Comparison of ENCODE assay signal across 9 cellular contexts in the genomic region with DNA sequence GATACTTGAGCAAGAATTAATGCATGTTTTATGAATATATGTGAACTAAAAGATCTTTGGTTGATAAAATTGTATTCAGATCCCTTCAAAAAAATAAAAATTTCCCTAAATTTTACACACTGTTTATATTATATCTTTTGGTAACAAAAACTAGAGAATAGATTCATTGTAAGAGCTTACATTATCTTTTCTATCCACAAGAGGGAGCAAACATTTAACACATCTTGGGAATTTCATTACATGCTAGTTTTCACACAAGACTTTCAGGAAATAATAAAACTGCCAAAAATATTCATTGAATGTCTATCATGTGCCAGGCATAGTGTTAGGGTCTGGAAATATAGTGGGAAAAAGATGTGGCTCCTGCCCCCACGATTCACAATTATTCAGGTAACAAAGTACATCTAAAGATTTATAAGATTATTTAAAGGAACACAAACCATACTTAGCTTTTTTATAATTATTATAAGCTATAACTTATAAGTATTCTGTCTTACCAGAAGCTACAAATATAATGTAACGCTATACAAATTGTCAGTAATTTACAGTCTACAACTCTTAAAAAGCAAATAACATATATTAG. TPM values are rescaled to one million over a fixed set of nuclear protein-coding genes. Genes with fewer than 3 reads are reported as not detected.
DNase-seq lines count a peak whose midpoint lies in the region; ATAC-seq and TF ChIP-seq lines count a peak whose summit lies in the region.
"Had no signal": no experiment of that assay in that cellular context is flagged by ENCODE, and none has a peak within 500 bp of the region (broad histone marks: within the 10 kb centered on the region; RNA-seq: fewer than 3 reads in every experiment).

No MANE protein-coding gene starts in this region.

- H3K27me3 Mint-ChIP-seq in MCF 10A (ENCODE audit: insufficient read depth, unreplicated experiment) = no peaks in the 10 kb centered on the region
- H3K27me3 Mint-ChIP-seq: CD8-positive, alpha-beta memory T cell had no signal

- no peaks in the 10 kb centered on the region for H3K9me3 ChIP-seq in lung (ENCODE audit: control insufficient read depth in 2 of 2, insufficient read depth in 1 of 2, low read length in 1 of 2)

- POLR2A ChIA-PET in MCF 10A (lab: Yijun Ruan, JAX) = interaction anchor here (1.0 to 1.8 kb wide), 5 partner anchors 17 to 48 kb away, joined by 3 to 8 read pairs (median 5); a partner anchor contains a TSS

- no TSS peak for BruUV-seq in MCF 10A (replicated peaks; lab: Mats Ljungman, UMichigan)

- no peak overlapping the region for H3K27ac ChIP-seq in lung (ENCODE audit: low read depth in 1 of 2, low read length in 1 of 2)

- H3K4me3 ChIP-seq in lung = no peak overlapping the region

- peaks cover under 1% of the 10 kb centered on the region for H3K9me3 Mint-ChIP-seq in MCF 10A (ENCODE audit: unreplicated experiment)
- no peaks in the 10 kb centered on the region for H3K9me3 Mint-ChIP-seq in stimulated activated effector memory CD8-positive, alpha-beta T cell treated with anti-CD3 and anti-CD28 coated beads, Interleukin-12 subunit alpha, Interleukin-12 subunit beta, amount 100 ng/mL, for 72 hours
- H3K9me3 Mint-ChIP-seq: CD8-positive, alpha-beta memory T cell had no signal

- H3K4me1 ChIP-seq in lung (ENCODE audit: control insufficient read depth in 2 of 2, insufficient read depth in 2 of 2, low read length in 2 of 2) = peaks cover 0 to 2% of the 10 kb centered on the region in 2 donors

- no peaks in the 10 kb centered on the region for H3K4me1 Mint-ChIP-seq in MCF 10A (ENCODE audit: insufficient read depth, unreplicated experiment)
- peaks cover 29% of the 10 kb centered on the region for H3K4me1 Mint-ChIP-seq in stimulated activated effector memory CD8-positive, alpha-beta T cell treated with anti-CD3 and anti-CD28 coated beads, Interleukin-12 subunit alpha, Interleukin-12 subunit beta, amount 100 ng/mL, for 72 hours

- H3K27ac Mint-ChIP-seq in MCF 10A (ENCODE audit: low read depth, unreplicated experiment) = no peak overlapping the region
- no peak overlapping the region for H3K27ac Mint-ChIP-seq in stimulated activated effector memory CD8-positive, alpha-beta T cell treated with anti-CD3 and anti-CD28 coated beads, Interleukin-12 subunit alpha, Interleukin-12 subunit beta, amount 100 ng/mL, for 72 hours

- peaks cover 13% of the 10 kb centered on the region for H3K36me3 Mint-ChIP-seq in MCF 10A (ENCODE audit: insufficient read depth, unreplicated experiment)
- no peaks in the 10 kb centered on the region for H3K36me3 Mint-ChIP-seq in stimulated activated effector memory CD8-positive, alpha-beta T cell treated with anti-CD3 and anti-CD28 coated beads, Interleukin-12 subunit alpha, Interleukin-12 subunit beta, amount 100 ng/mL, for 72 hours

- TF ChIP-seq CTCF in MCF 10A (IDR thresholded peaks at IDR 0.05; ENCODE audit: unreplicated experiment) = peak; percentile 40
- TF ChIP-seq CTCF in lung (IDR thresholded peaks at IDR 0.05; ENCODE audit: control extremely low read depth, extremely low read depth) = peak; percentile 25

- peak; percentile 1 for DNase-seq in NCI-H1092 treated with DMSO at 0.1 percent for 48 hours (lab: John Stamatoyannopoulos, UW)
- no peak for DNase-seq in NCI-H1092 (lab: John Stamatoyannopoulos, UW)
- peak; percentile 70 for DNase-seq in NCI-H1694 treated with DMSO at 0.1 percent for 48 hours (lab: John Stamatoyannopoulos, UW)
- peak; percentile 37 for DNase-seq in MCF 10A (ENCODE audit: unreplicated experiment)
- no peak for DNase-seq in lung (ENCODE audit: low spot score)
- DNase-seq in stimulated activated effector memory CD8-positive, alpha-beta T cell treated with anti-CD3 and anti-CD28 coated beads, Interleukin-12 subunit alpha, Interleukin-12 subunit beta, amount 100 ng/mL, for 72 hours (ENCODE audit: low spot score in 2 of 2) = no peak

- no peak overlapping the region for H3K4me3 Mint-ChIP-seq in MCF 10A (ENCODE audit: unreplicated experiment)
- no peak overlapping the region for H3K4me3 Mint-ChIP-seq in stimulated activated effector memory CD8-positive, alpha-beta T cell treated with anti-CD3 and anti-CD28 coated beads, Interleukin-12 subunit alpha, Interleukin-12 subunit beta, amount 100 ng/mL, for 72 hours
- H3K4me3 Mint-ChIP-seq: CD8-positive, alpha-beta memory T cell had no signal

- intact Hi-C loops in MCF 10A (cut with micrococcal nuclease) = loop anchor here (1.0 to 10.0 kb wide), 5 partner anchors 38 to 260 kb away; no protein-coding TSS in a partner anchor

- CTCF ChIA-PET in MCF 10A (lab: Yijun Ruan, JAX) = interaction anchor here (0.5 to 3.6 kb wide), 35 partner anchors 8 to 593 kb away, joined by 3 to 70 read pairs (median 4); a partner anchor contains a TSS

- WGBS in lung, 2 donors = 56 to 77% methylated on average over 2 of the region's 2 CpGs

- no peaks in the 10 kb centered on the region for H3K27me3 ChIP-seq in lung (ENCODE audit: control insufficient read depth, insufficient read depth)

- peaks cover 0 to 2% of the 10 kb centered on the region in 2 donors for H3K36me3 ChIP-seq in lung (ENCODE audit: control insufficient read depth in 2 of 2, insufficient read depth in 2 of 2, low read length in 2 of 2)

- no peak for ATAC-seq in lung (ENCODE audit: insufficient read depth, low FRiP score)
- ATAC-seq in stimulated activated effector memory CD8-positive, alpha-beta T cell treated with anti-CD3 and anti-CD28 coated beads, Interleukin-12 subunit alpha, Interleukin-12 subunit beta, amount 100 ng/mL, for 72 hours = no peak
- no peak for ATAC-seq in GM21786 (IDR thresholded peaks at IDR 0.05; ENCODE audit: unreplicated experiment)
- no peak for ATAC-seq in GM21737 (IDR thresholded peaks at IDR 0.05; ENCODE audit: unreplicated experiment)

RNA-seq across cellular contexts. Expression of a gene that starts 30.6 kb away (rescaled TPM):
- 74.4 and 93.2 TPM in 2 replicates for total RNA-seq in MCF 10A (2022)
- 10 to 100 TPM; 46.2 to 51.6 TPM for total RNA-seq in lung
- 10 to 100 TPM; 27.2 to 27.9 TPM for polyA plus RNA-seq in lung

RNA-seq across cellular contexts. Expression of a gene that starts 40.6 kb away (rescaled TPM):
- 2.7 and 2.8 TPM in 2 replicates for total RNA-seq in MCF 10A (2022)
- 1 to 10 TPM; 7.7 to 8.9 TPM for total RNA-seq in lung
- 1 to 10 TPM; 5.7 to 7.4 TPM for polyA plus RNA-seq in lung

Comparison
In these comparisons a context has a peak if more than half of its experiments do, and no peak if none do; other contexts are left out.
1. DNase-seq: peak in NCI-H1092 treated with DMSO at 0.1 percent for 48 hours (single experiment), NCI-H1694 treated with DMSO at 0.1 percent for 48 hours (single experiment) and MCF 10A (single experiment); none in NCI-H1092 (single experiment), lung (single experiment) and stimulated activated effector memory CD8-positive, alpha-beta T cell treated with anti-CD3 and anti-CD28 coated beads, Interleukin-12 subunit alpha, Interleukin-12 subunit beta, amount 100 ng/mL, for 72 hours (0 of 2).